18 cellular contexts compared by ENCODE assay signal in genomic region chrX:27575565-27575964, GRCh38. TPM values are rescaled to one million over a fixed set of nuclear protein-coding genes. Genes with fewer than 3 reads are reported as not detected.
A peak's percentile ranks its signal among the peaks of the same experiment; 100 is the strongest.
DNase-seq lines count a peak whose midpoint lies in the region; ATAC-seq, FAIRE-seq and TF ChIP-seq lines count a peak whose summit lies in the region.
"Had no signal": no experiment of that assay in that cellular context is flagged by ENCODE, and none has a peak within 500 bp of the region (broad histone marks: within the 10 kb centered on the region; RNA-seq: fewer than 3 reads in every experiment).

No MANE protein-coding gene starts in this region.

- no peaks in the 10 kb centered on the region for H4K20me1 ChIP-seq in keratinocyte (ENCODE audit: control insufficient read depth, extremely low read depth, insufficient read depth, low read length)

- FAIRE-seq in keratinocyte (lab: Jason Lieb, UNC), result no peak

- no peaks in the 10 kb centered on the region for H3K4me1 Mint-ChIP-seq in natural killer cell
- no peaks in the 10 kb centered on the region for H3K4me1 Mint-ChIP-seq in activated T-cell treated with anti-CD3 and anti-CD28 coated beads, Interleukin-2, amount 50 U/mL, for 24 hours (ENCODE audit: low read depth)

- H3K9me1 ChIP-seq in keratinocyte (ENCODE audit: control insufficient read depth, extremely low read depth, insufficient read depth, low read length), result no peaks in the 10 kb centered on the region

- H3K27ac Mint-ChIP-seq in natural killer cell, result no peak overlapping the region
- H3K27ac Mint-ChIP-seq in activated T-cell treated with anti-CD3 and anti-CD28 coated beads, Interleukin-2, amount 50 U/mL, for 24 hours, result no peak overlapping the region

- H3K9me3 ChIP-seq in keratinocyte (ENCODE audit: control insufficient read depth, low read depth, low read length), result no peaks in the 10 kb centered on the region
- H3K9me3 ChIP-seq: HAP-1 had no signal

- H3K36me3 ChIP-seq in brain microvascular endothelial cell (replicated peaks), result no peaks in the 10 kb centered on the region
- no peaks in the 10 kb centered on the region for H3K36me3 ChIP-seq in keratinocyte (ENCODE audit: control insufficient read depth in 2 of 2, extremely low read depth in 1 of 2, insufficient read depth in 2 of 2, low read length in 2 of 2)
- H3K36me3 ChIP-seq: HAP-1 had no signal

- no peaks in the 10 kb centered on the region for H3K79me2 ChIP-seq in keratinocyte (ENCODE audit: control insufficient read depth, insufficient read depth, low read length)

- H3K27me3 Mint-ChIP-seq in natural killer cell (ENCODE audit: low read depth in 2 of 2), result no peaks in the 10 kb centered on the region
- peaks cover 18% of the 10 kb centered on the region for H3K27me3 Mint-ChIP-seq in activated T-cell treated with anti-CD3 and anti-CD28 coated beads, Interleukin-2, amount 50 U/mL, for 24 hours

- no peak overlapping the region for H3K9ac ChIP-seq in keratinocyte (ENCODE audit: control insufficient read depth, extremely low read depth, insufficient read depth, low read length)

- peak overlapping the region; percentile 5 for H2AFZ ChIP-seq in keratinocyte (ENCODE audit: control insufficient read depth, low read length)

- TF ChIP-seq CTCF in brain microvascular endothelial cell (IDR thresholded peaks at IDR 0.05; ENCODE audit: low read depth, low read length, missing control alignments) (no peak), keratinocyte (optimal IDR thresholded peaks at IDR 0.05 in 1 of 3, IDR thresholded peaks at IDR 0.05 in 1 of 3, conservative IDR thresholded peaks at IDR 0.05 in 1 of 3; ENCODE audit: extremely low read depth in 1 of 3, insufficient read depth in 2 of 3, low read length in 3 of 3) (no peak), natural killer cell (IDR thresholded peaks at IDR 0.05) (no peak)

- peak; percentile 50 for DNase-seq in NCI-H226
- no peak for DNase-seq in brain microvascular endothelial cell
- no peak for DNase-seq in epithelial cell of prostate (ENCODE audit: low read depth, low spot score)
- DNase-seq in keratinocyte (ENCODE audit: low read depth, low spot score), result no peak
- no peak for DNase-seq in natural killer cell
- DNase-seq in putamen (ENCODE audit: low spot score), result no peak
- no peak for DNase-seq in activated T-cell treated with anti-CD3 and anti-CD28 coated beads, Interleukin-2, amount 50 U/mL, for 24 hours
- DNase-seq: ACHN, DMS79, KBM-7, NCI-H187, NCI-H2107, NCI-H510A treated with DMSO at 0.1 percent for 48 hours, RPMI8226, SIG-M5 had no signal

- H3K27ac ChIP-seq in brain microvascular endothelial cell (peak overlapping the region; percentile 34), epithelial cell of prostate (peak overlapping the region; percentile 45), keratinocyte (ENCODE audit: control insufficient read depth, insufficient read depth, low read length) (peak overlapping the region; percentile 54)
- H3K27ac ChIP-seq: C4-2B had no signal

- ATAC-seq in natural killer cell, result no peak
- ATAC-seq: SK-N-SH treated with all-trans-retinoic acid at 6 μM for 48 hours had no signal

- dilution Hi-C loops in keratinocyte (cut with MboI; ENCODE audit: extremely low pct_ligation_motif_present, low sequenced_read_pairs), result no loop called here

- peaks cover 0 to 3% of the 10 kb centered on the region in 2 donors for H3K9me3 Mint-ChIP-seq in natural killer cell
- no peaks in the 10 kb centered on the region for H3K9me3 Mint-ChIP-seq in activated T-cell treated with anti-CD3 and anti-CD28 coated beads, Interleukin-2, amount 50 U/mL, for 24 hours

- peaks cover 13% of the 10 kb centered on the region for H3K4me1 ChIP-seq in keratinocyte (ENCODE audit: control insufficient read depth, extremely low read depth, insufficient read depth, low read length)

- no peak overlapping the region for H3K4me3 ChIP-seq in brain microvascular endothelial cell (ENCODE audit: low read depth, low read length)
- no peak overlapping the region for H3K4me3 ChIP-seq in keratinocyte (ENCODE audit: control insufficient read depth in 2 of 3, extremely low read depth in 1 of 3, insufficient read depth in 2 of 3, low read depth in 1 of 3, low read length in 3 of 3)
- H3K4me3 ChIP-seq: HAP-1 had no signal

- in situ Hi-C loops in brain microvascular endothelial cell (cut with HindIII; ENCODE audit: low pct_ligation_motif_present, low sequenced_read_pairs), result no loop called here

- no peak overlapping the region for H3K4me2 ChIP-seq in keratinocyte (ENCODE audit: control insufficient read depth, extremely low read depth, insufficient read depth, low read depth, low read length)

- no peaks in the 10 kb centered on the region for H3K27me3 ChIP-seq in brain microvascular endothelial cell (replicated peaks)
- H3K27me3 ChIP-seq in keratinocyte (ENCODE audit: control insufficient read depth, extremely low read depth, insufficient read depth, low read length), result no peaks in the 10 kb centered on the region

- no peak overlapping the region for H3K4me3 Mint-ChIP-seq in natural killer cell
- H3K4me3 Mint-ChIP-seq in activated T-cell treated with anti-CD3 and anti-CD28 coated beads, Interleukin-2, amount 50 U/mL, for 24 hours, result no peak overlapping the region

- intact Hi-C loops in natural killer cell (cut with micrococcal nuclease), result no loop called here

- no peaks in the 10 kb centered on the region for H3K36me3 Mint-ChIP-seq in natural killer cell
- H3K36me3 Mint-ChIP-seq in activated T-cell treated with anti-CD3 and anti-CD28 coated beads, Interleukin-2, amount 50 U/mL, for 24 hours (ENCODE audit: low read depth), result no peaks in the 10 kb centered on the region

RNA-seq across cellular contexts. Expression of gene DCAF8L2, which starts 14.6 kb away (rescaled TPM):
- polyA plus RNA-seq in keratinocyte, result not detected in 3 replicates
- polyA plus RNA-seq in keratinocyte (2011; ENCODE audit: low read depth), result not detected
- polyA plus RNA-seq in keratinocyte (2011; cell fraction: cytosol; rRNA removed), result not detected in 2 replicates
- polyA plus RNA-seq in keratinocyte (2011; cell fraction: nucleus; rRNA removed), result not detected in 2 replicates
- polyA plus RNA-seq in keratinocyte (2012; ENCODE audit: low replicate concordance), result not detected in 2 replicates
- polyA minus RNA-seq in keratinocyte, result not detected in 3 replicates
- polyA minus RNA-seq in keratinocyte (2011; cell fraction: cytosol; rRNA and poly(A)+ RNA removed), result not detected
- not detected in 2 replicates for polyA minus RNA-seq in keratinocyte (2011; cell fraction: nucleus; rRNA and poly(A)+ RNA removed)
- not detected for total RNA-seq in natural killer cell
